In genomic region chr11:132430352-132431091, GRCh38 we compare ENCODE assay signal across 17 cellular contexts.
A peak's percentile ranks its signal among the peaks of the same experiment; 100 is the strongest.
DNase-seq lines count a peak whose midpoint lies in the region; ATAC-seq and TF ChIP-seq lines count a peak whose summit lies in the region.
"Had no signal": no experiment of that assay in that cellular context is flagged by ENCODE, and none has a peak within 500 bp of the region (broad histone marks: within the 10 kb centered on the region; RNA-seq: fewer than 3 reads in every experiment).

No MANE protein-coding gene starts in this region.

- H3K4me1 ChIP-seq in right cardiac atrium (ENCODE audit: control insufficient read depth, insufficient read depth, low read length) (no peaks in the 10 kb centered on the region), NT2/D1 (ENCODE audit: insufficient read depth, insufficient read length) (peaks cover 4% of the 10 kb centered on the region), gastroesophageal sphincter (no peaks in the 10 kb centered on the region)
- no peaks in the 10 kb centered on the region for H3K4me1 ChIP-seq in CD4-positive, alpha-beta memory T cell (ENCODE audit: insufficient read depth, low read length)

- H3K4me3 ChIP-seq in right cardiac atrium (ENCODE audit: low read length) (no peak overlapping the region), NT2/D1 (ENCODE audit: insufficient read length, low read depth) (peak overlapping the region; percentile 1), gastroesophageal sphincter (no peak overlapping the region)
- H3K4me3 ChIP-seq in CD4-positive, alpha-beta memory T cell (ENCODE audit: low read length in 2 of 2) = no peak overlapping the region
- H3K4me3 ChIP-seq: dorsolateral prefrontal cortex, spleen had no signal

- CTCF ChIA-PET in CD4-positive, alpha-beta memory T cell (lab: Charles Lee; ENCODE audit: partially characterized antibody) = interaction anchor here (1.5 kb wide), 1 partner anchor 9 kb away, joined by 4 read pairs; no protein-coding TSS in a partner anchor
- CTCF ChIA-PET in T-cell (lab: Charles Lee) = no interaction called here

- H3K4me1 Mint-ChIP-seq in CD4-positive, alpha-beta memory T cell = no peaks in the 10 kb centered on the region
- H3K4me1 Mint-ChIP-seq in T-cell = no peaks in the 10 kb centered on the region
- H3K4me1 Mint-ChIP-seq: memory B cell had no signal

- peak in 2 of 3 donors; percentile 15 to 54 for DNase-seq in right cardiac atrium
- DNase-seq in cardiac septum (ENCODE audit: low spot score) = no peak
- no peak for DNase-seq in NT2/D1 (ENCODE audit: low read depth, low spot score)
- peak; percentile 38 for DNase-seq in kidney tubule cell (ENCODE audit: low spot score)
- no peak for DNase-seq in CD4-positive, alpha-beta memory T cell
- no peak for DNase-seq in cerebellar nuclear complex (lab: John Stamatoyannopoulos, UW)
- no peak for DNase-seq in T-cell
- DNase-seq: ACHN; activated CD8-positive, alpha-beta T cell treated with anti-CD3 and anti-CD28 coated beads for 36 hours; anterior cingulate cortex; dorsolateral prefrontal cortex; NCI-H526 treated with DMSO at 0.1 percent for 48 hours; occipital lobe; SHP77 treated with DMSO at 0.1 percent for 48 hours; spleen had no signal

- no peak for TF ChIP-seq CTCF in gastroesophageal sphincter (IDR thresholded peaks at IDR 0.05)

- peaks cover 0 to 4% (median under 1%) of the 10 kb centered on the region in 8 donors for H3K9me3 Mint-ChIP-seq in CD4-positive, alpha-beta memory T cell
- H3K9me3 Mint-ChIP-seq in T-cell = peaks cover 0 to 13% (median 0%) of the 10 kb centered on the region in 3 donors
- H3K9me3 Mint-ChIP-seq: activated CD8-positive, alpha-beta T cell treated with anti-CD3 and anti-CD28 coated beads for 36 hours had no signal

- 31% methylated on average over 16 of the region's 16 CpGs for WGBS in right cardiac atrium
- 17 to 47% methylated on average over 13 to 15 of the region's 16 CpGs for WGBS in gastroesophageal sphincter (ENCODE audit: low coverage in 1 of 2), 2 donors

- TF ChIP-seq POLR2A in gastroesophageal sphincter (IDR thresholded peaks at IDR 0.05) = no peak

- no peaks in the 10 kb centered on the region for H3K9me3 ChIP-seq in right cardiac atrium (ENCODE audit: control insufficient read depth, low read length)
- no peaks in the 10 kb centered on the region for H3K9me3 ChIP-seq in NT2/D1 (ENCODE audit: insufficient read depth, low read length)
- H3K9me3 ChIP-seq in CD4-positive, alpha-beta memory T cell (ENCODE audit: control insufficient read depth in 1 of 2, low read length in 2 of 2) = no peaks in the 10 kb centered on the region
- no peaks in the 10 kb centered on the region for H3K9me3 ChIP-seq in gastroesophageal sphincter
- H3K9me3 ChIP-seq: spleen had no signal

- H3K36me3 ChIP-seq in NT2/D1 (ENCODE audit: insufficient read depth, insufficient read length, low read length) = no peaks in the 10 kb centered on the region
- no peaks in the 10 kb centered on the region for H3K36me3 ChIP-seq in CD4-positive, alpha-beta memory T cell (ENCODE audit: insufficient read depth, low read length)
- no peaks in the 10 kb centered on the region for H3K36me3 ChIP-seq in gastroesophageal sphincter
- H3K36me3 ChIP-seq: spleen had no signal

- POLR2A ChIA-PET in CD4-positive, alpha-beta memory T cell (lab: Charles Lee; ENCODE audit: partially characterized antibody) = no interaction called here
- POLR2A ChIA-PET in T-cell (lab: Charles Lee) = no interaction called here

- H3K9ac ChIP-seq in NT2/D1 (ENCODE audit: insufficient read length, low read depth) = no peak overlapping the region

- H3K36me3 Mint-ChIP-seq in CD4-positive, alpha-beta memory T cell = no peaks in the 10 kb centered on the region
- no peaks in the 10 kb centered on the region for H3K36me3 Mint-ChIP-seq in T-cell
- H3K36me3 Mint-ChIP-seq: memory B cell had no signal

- H3K27me3 Mint-ChIP-seq in CD4-positive, alpha-beta memory T cell = peaks cover 0 to 5% of the 10 kb centered on the region in 2 donors
- no peaks in the 10 kb centered on the region for H3K27me3 Mint-ChIP-seq in T-cell
- H3K27me3 Mint-ChIP-seq: memory B cell had no signal

- H3K27me3 ChIP-seq in right cardiac atrium (ENCODE audit: control insufficient read depth, insufficient read depth) = no peaks in the 10 kb centered on the region
- H3K27me3 ChIP-seq in NT2/D1 (ENCODE audit: insufficient read depth, insufficient read length) = no peaks in the 10 kb centered on the region
- no peaks in the 10 kb centered on the region for H3K27me3 ChIP-seq in CD4-positive, alpha-beta memory T cell (ENCODE audit: insufficient read depth, low read length)
- H3K27me3 ChIP-seq in gastroesophageal sphincter = no peaks in the 10 kb centered on the region
- H3K27me3 ChIP-seq: dorsolateral prefrontal cortex, spleen had no signal

- intact Hi-C loops in right cardiac atrium (cut with DNase I) (no loop called here), cardiac septum (cut with DNase I) (no loop called here)
- intact Hi-C loops in CD4-positive, alpha-beta memory T cell (cut with micrococcal nuclease) = no loop called here

- no peak for TF ChIP-seq EP300 in gastroesophageal sphincter (IDR thresholded peaks at IDR 0.05)

- ATAC-seq in right cardiac atrium (peak; percentile 80 to 82), gastroesophageal sphincter (no peak), T-cell (replicated peaks in 1 of 4) (no peak)
- ATAC-seq: activated CD8-positive, alpha-beta T cell treated with anti-CD3 and anti-CD28 coated beads for 36 hours had no signal

- no peak overlapping the region for H3K27ac Mint-ChIP-seq in CD4-positive, alpha-beta memory T cell
- no peak overlapping the region for H3K27ac Mint-ChIP-seq in T-cell
- H3K27ac Mint-ChIP-seq: activated CD8-positive, alpha-beta T cell treated with anti-CD3 and anti-CD28 coated beads for 36 hours; memory B cell had no signal

- no peak overlapping the region for H3K4me3 Mint-ChIP-seq in CD4-positive, alpha-beta memory T cell
- no peak overlapping the region for H3K4me3 Mint-ChIP-seq in T-cell
- H3K4me3 Mint-ChIP-seq: activated CD8-positive, alpha-beta T cell treated with anti-CD3 and anti-CD28 coated beads for 36 hours; memory B cell had no signal

- H3K27ac ChIP-seq in right cardiac atrium (ENCODE audit: low read length) (no peak overlapping the region), gastroesophageal sphincter (no peak overlapping the region)
- H3K27ac ChIP-seq in CD4-positive, alpha-beta memory T cell (ENCODE audit: low read depth, low read length) = no peak overlapping the region
- H3K27ac ChIP-seq: dorsolateral prefrontal cortex, spleen had no signal

Comparison
In these comparisons a context has a peak if more than half of its experiments do, and no peak if none do; other contexts are left out.
1. DNase-seq: peak in right cardiac atrium (2 of 3) and kidney tubule cell (single experiment); none in cardiac septum (single experiment), NT2/D1 (single experiment), CD4-positive, alpha-beta memory T cell (0 of 5), cerebellar nuclear complex (0 of 2) and T-cell (0 of 34).
2. ATAC-seq: peak in right cardiac atrium (2 of 2); none in gastroesophageal sphincter (single experiment) and T-cell (0 of 4).